Comparison of ENCODE assay signal across 27 cellular contexts in the genomic region with DNA sequence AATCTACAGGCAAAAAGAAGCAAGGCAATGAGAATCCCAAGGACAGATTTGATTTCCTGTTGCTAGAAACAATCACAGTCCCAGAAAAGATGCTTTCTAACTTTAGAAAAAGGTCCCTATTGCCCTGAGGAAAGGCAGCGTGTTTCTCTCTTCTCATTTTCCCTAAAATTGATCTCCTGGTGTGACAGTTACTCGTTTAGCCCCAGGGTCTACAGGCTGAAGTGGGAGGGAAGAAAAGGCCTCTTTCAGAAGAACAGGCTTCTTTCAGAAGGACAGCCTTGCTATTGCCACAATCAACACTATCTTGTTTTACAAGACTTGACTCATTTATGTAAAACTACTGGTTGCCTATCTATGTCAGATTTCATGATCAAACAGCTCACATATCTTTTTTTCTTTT.
"Had no signal": no experiment of that assay in that cellular context is flagged by ENCODE, and none has a peak within 500 bp of the region (broad histone marks: within the 10 kb centered on the region; RNA-seq: fewer than 3 reads in every experiment).

No MANE protein-coding gene starts in this region.

- H3K4me1 Mint-ChIP-seq: nephron; stimulated activated effector memory CD8-positive, alpha-beta T cell treated with anti-CD3 and anti-CD28 coated beads, Interleukin-12 subunit alpha, Interleukin-12 subunit beta, amount 100 ng/mL, for 72 hours; stimulated activated naive B cell treated with anti-CD40 and anti-IgM and Interleukin-4, amounts not matched to agents 10 μg/mL and 1 μg/mL and 100 μg/mL, for 72 hours had no signal

- H3K4me3 Mint-ChIP-seq: nephron; neural progenitor cell; stimulated activated effector memory CD8-positive, alpha-beta T cell treated with anti-CD3 and anti-CD28 coated beads, Interleukin-12 subunit alpha, Interleukin-12 subunit beta, amount 100 ng/mL, for 72 hours; stimulated activated naive B cell treated with anti-CD40 and anti-IgM and Interleukin-4, amounts not matched to agents 10 μg/mL and 1 μg/mL and 100 μg/mL, for 72 hours; stimulated activated naive CD8-positive, alpha-beta T cell treated with anti-CD3 and anti-CD28 coated beads, Interleukin-15, Interleukin-2, amounts not matched to agents 100 ng/mL and 50 ng/mL, for 24 hours had no signal

- DNase-seq: occipital lobe; ovary; posterior cingulate gyrus; psoas muscle; right cardiac atrium; right lobe of liver; sigmoid colon; small intestine; stimulated activated CD4-positive, alpha-beta T cell treated with anti-CD3 and anti-CD28 coated beads, Interleukin-15, amount 100 ng/mL, for 24 hours; stimulated activated CD4-positive, alpha-beta T cell treated with anti-CD3 and anti-CD28 coated beads, Interleukin-2, amount 100 ng/mL, for 24 hours; stimulated activated CD4-positive, alpha-beta T cell treated with anti-CD3 and anti-CD28 coated beads, Interleukin-2, amount 100 ng/mL, for 48 hours; stimulated activated CD4-positive, alpha-beta T cell treated with anti-CD3 and anti-CD28 coated beads, Interleukin-4, amount 100 ng/mL, for 24 hours; stimulated activated naive B cell treated with anti-CD40 and anti-IgM and Interleukin-4, amounts not matched to agents 10 μg/mL and 1 μg/mL and 100 μg/mL, for 72 hours; stimulated activated naive CD4-positive, alpha-beta T cell treated with Interleukin-2 at 50 U/mL for 16 hours; stomach; thyroid gland; trophoblast cell; upper lobe of left lung had no signal

- H3K27ac ChIP-seq: neural progenitor cell, ovary, parathyroid adenoma, psoas muscle, right lobe of liver, sigmoid colon, stomach, thoracic aorta, thyroid gland, tibial nerve, upper lobe of left lung, vagina had no signal

- H3K4me3 ChIP-seq: neural progenitor cell, ovary, psoas muscle, right lobe of liver, sigmoid colon, stomach, thoracic aorta, thyroid gland, tibial nerve, upper lobe of left lung, vagina had no signal

- H3K27ac Mint-ChIP-seq: nephron; neural progenitor cell; progenitor cell of endocrine pancreas; stimulated activated effector memory CD8-positive, alpha-beta T cell treated with anti-CD3 and anti-CD28 coated beads, Interleukin-12 subunit alpha, Interleukin-12 subunit beta, amount 100 ng/mL, for 72 hours; stimulated activated naive B cell treated with anti-CD40 and anti-IgM and Interleukin-4, amounts not matched to agents 10 μg/mL and 1 μg/mL and 100 μg/mL, for 72 hours; stimulated activated naive CD8-positive, alpha-beta T cell treated with anti-CD3 and anti-CD28 coated beads, Interleukin-15, Interleukin-2, amounts not matched to agents 100 ng/mL and 50 ng/mL, for 24 hours had no signal

- H3K36me3 Mint-ChIP-seq: neural progenitor cell; stimulated activated effector memory CD8-positive, alpha-beta T cell treated with anti-CD3 and anti-CD28 coated beads, Interleukin-12 subunit alpha, Interleukin-12 subunit beta, amount 100 ng/mL, for 72 hours had no signal

- H3K36me3 ChIP-seq: neural progenitor cell, ovary, right lobe of liver, sigmoid colon, stomach, thoracic aorta, thyroid gland, tibial nerve, upper lobe of left lung, vagina had no signal

- ATAC-seq: psoas muscle; right cardiac atrium; right lobe of liver; stimulated activated effector memory CD8-positive, alpha-beta T cell treated with anti-CD3 and anti-CD28 coated beads, Interleukin-12 subunit alpha, Interleukin-12 subunit beta, amount 100 ng/mL, for 72 hours; stimulated activated naive B cell treated with anti-CD40 and anti-IgM and Interleukin-4, amounts not matched to agents 10 μg/mL and 1 μg/mL and 100 μg/mL, for 72 hours had no signal

- H3K9me3 Mint-ChIP-seq: nephron had no signal

- H3K9me3 ChIP-seq: ovary, psoas muscle, right lobe of liver, sigmoid colon, thoracic aorta, thyroid gland, tibial nerve, vagina had no signal

- H3K27me3 ChIP-seq: neural progenitor cell, ovary, right lobe of liver, sigmoid colon, stomach, thyroid gland, tibial nerve, upper lobe of left lung, vagina had no signal

- H3K4me1 ChIP-seq: neural progenitor cell, parathyroid adenoma, psoas muscle, right lobe of liver, sigmoid colon, stomach, thyroid gland, tibial nerve, upper lobe of left lung, vagina had no signal
